13 cellular contexts compared by ENCODE assay signal in genomic region chr2:8277921-8278571, GRCh38.
A peak's percentile ranks its signal among the peaks of the same experiment; 100 is the strongest.
DNase-seq lines count a peak whose midpoint lies in the region; ATAC-seq and TF ChIP-seq lines count a peak whose summit lies in the region.
"Had no signal": no experiment of that assay in that cellular context is flagged by ENCODE, and none has a peak within 500 bp of the region (broad histone marks: within the 10 kb centered on the region; RNA-seq: fewer than 3 reads in every experiment).

No MANE protein-coding gene starts in this region.

- 63 to 69% methylated on average over 10 of the region's 10 CpGs for WGBS in upper lobe of left lung, 2 donors

- peaks cover 28 to 40% (median 31%) of the 10 kb centered on the region in 3 donors for H3K4me1 Mint-ChIP-seq in CD8-positive, alpha-beta memory T cell

- peak; percentile 76 for ATAC-seq in GM21390 (IDR thresholded peaks at IDR 0.05; ENCODE audit: unreplicated experiment)
- no peak for ATAC-seq in upper lobe of left lung (ENCODE audit: low FRiP score in 2 of 2)
- ATAC-seq in GM18873 (IDR thresholded peaks at IDR 0.05; ENCODE audit: low FRiP score, unreplicated experiment) = no peak
- ATAC-seq: activated CD8-positive, alpha-beta T cell treated with anti-CD3 and anti-CD28 coated beads, Interleukin-2, amount 10 ng/mL, durations not matched to agents 7 days and 5 days had no signal

- no peaks in the 10 kb centered on the region for H3K27me3 ChIP-seq in CD8-positive, alpha-beta memory T cell (ENCODE audit: insufficient read depth, low read length, poor library complexity, severe bottlenecking)
- H3K27me3 ChIP-seq in KMS-11 (ENCODE audit: insufficient read depth, low read depth) (no peaks in the 10 kb centered on the region), upper lobe of left lung (no peaks in the 10 kb centered on the region)
- H3K27me3 ChIP-seq: adrenal gland had no signal

- H3K36me3 Mint-ChIP-seq in CD8-positive, alpha-beta memory T cell = peaks cover 0 to 14% (median 1%) of the 10 kb centered on the region in 3 donors
- H3K36me3 Mint-ChIP-seq: type B pancreatic cell had no signal

- TF ChIP-seq POLR2A in upper lobe of left lung (IDR thresholded peaks at IDR 0.05) = no peak

- TF ChIP-seq CTCF in KMS-11 (conservative IDR thresholded peaks at IDR 0.05; ENCODE audit: low read depth, low read length) = no peak
- no peak for TF ChIP-seq CTCF in upper lobe of left lung (IDR thresholded peaks at IDR 0.05)

- TF ChIP-seq EP300 in upper lobe of left lung (IDR thresholded peaks at IDR 0.05) = no peak

- no peak overlapping the region for H3K4me3 ChIP-seq in CD8-positive, alpha-beta memory T cell (ENCODE audit: low read length)
- H3K4me3 ChIP-seq in KMS-11 (IDR thresholded peaks at IDR 0.05; ENCODE audit: insufficient read depth, low read depth, low read length) = no peak overlapping the region
- H3K4me3 ChIP-seq in upper lobe of left lung = no peak overlapping the region
- H3K4me3 ChIP-seq: adrenal gland had no signal

- no peak overlapping the region; the same call in 1 of the 2 replicates for H3K9ac ChIP-seq in KMS-11

- POLR2A ChIA-PET in CD8-positive, alpha-beta memory T cell (lab: Charles Lee) = no interaction called here

- H3K9me3 Mint-ChIP-seq in CD8-positive, alpha-beta memory T cell = no peaks in the 10 kb centered on the region

- H3K27ac Mint-ChIP-seq in CD8-positive, alpha-beta memory T cell = peak overlapping the region in 7 of 8 donors; percentile 27 to 88 (median 72)
- H3K27ac Mint-ChIP-seq: activated CD8-positive, alpha-beta T cell treated with anti-CD3 and anti-CD28 coated beads, Interleukin-2, amount 10 ng/mL, durations not matched to agents 7 days and 5 days; type B pancreatic cell had no signal

- no peak overlapping the region for H3K27ac ChIP-seq in CD8-positive, alpha-beta memory T cell (ENCODE audit: low read depth, low read length)
- H3K27ac ChIP-seq in KMS-11 (no peak overlapping the region; the same call in 1 of the 2 replicates), upper lobe of left lung (no peak overlapping the region)
- H3K27ac ChIP-seq: adrenal gland had no signal

- peak overlapping the region; percentile 13 to 78 (median 68) for H3K4me3 Mint-ChIP-seq in CD8-positive, alpha-beta memory T cell
- H3K4me3 Mint-ChIP-seq: activated CD8-positive, alpha-beta T cell treated with anti-CD3 and anti-CD28 coated beads, Interleukin-2, amount 10 ng/mL, durations not matched to agents 7 days and 5 days; type B pancreatic cell had no signal

- peak overlapping the region; percentile 35; the same call in 1 of the 2 replicates for H2AFZ ChIP-seq in KMS-11 (ENCODE audit: low read depth)

- no peaks in the 10 kb centered on the region for H3K4me1 ChIP-seq in CD8-positive, alpha-beta memory T cell (ENCODE audit: insufficient read depth, low read length)
- peaks cover 17% of the 10 kb centered on the region for H3K4me1 ChIP-seq in KMS-11 (ENCODE audit: low read depth, poor library complexity, severe bottlenecking)
- peaks cover 0 to 3% (median 0%) of the 10 kb centered on the region in 4 donors for H3K4me1 ChIP-seq in upper lobe of left lung
- H3K4me1 ChIP-seq: adrenal gland had no signal

- H3K9me3 ChIP-seq in CD8-positive, alpha-beta memory T cell (ENCODE audit: low read length) = no peaks in the 10 kb centered on the region
- H3K9me3 ChIP-seq in upper lobe of left lung = no peaks in the 10 kb centered on the region
- H3K9me3 ChIP-seq: adrenal gland had no signal

- H3K36me3 ChIP-seq in CD8-positive, alpha-beta memory T cell (ENCODE audit: insufficient read depth, low read length) = no peaks in the 10 kb centered on the region
- H3K36me3 ChIP-seq in KMS-11 (ENCODE audit: insufficient read depth) (no peaks in the 10 kb centered on the region), upper lobe of left lung (no peaks in the 10 kb centered on the region)
- H3K36me3 ChIP-seq: adrenal gland had no signal

- H3K79me2 ChIP-seq in KMS-11 (ENCODE audit: insufficient read depth, low read depth) = no peaks in the 10 kb centered on the region

- CTCF ChIA-PET in CD8-positive, alpha-beta memory T cell (lab: Charles Lee) = no interaction called here

- peak overlapping the region; percentile 18 for H3K4me2 ChIP-seq in KMS-11

- no peak for DNase-seq in CD8-positive, alpha-beta memory T cell
- peak; percentile 22 for DNase-seq in islet precursor cell
- no peak for DNase-seq in upper lobe of left lung
- no peak for DNase-seq in NCI-H187 treated with DMSO at 0.1 percent for 48 hours (lab: John Stamatoyannopoulos, UW)
- DNase-seq in T1000 (lab: John Stamatoyannopoulos, UW) = no peak
- DNase-seq: activated CD8-positive, alpha-beta T cell treated with anti-CD3 and anti-CD28 coated beads, Interleukin-2, amount 10 ng/mL, durations not matched to agents 7 days and 5 days; adrenal gland; EL; NCI-H510A had no signal

- H3K27me3 Mint-ChIP-seq in CD8-positive, alpha-beta memory T cell = peaks cover 0 to 4% of the 10 kb centered on the region in 2 donors
- H3K27me3 Mint-ChIP-seq: type B pancreatic cell had no signal

- no peaks in the 10 kb centered on the region for H4K20me1 ChIP-seq in KMS-11 (ENCODE audit: insufficient read depth)
